ENCODE assay signal across 17 cellular contexts in the genomic region with DNA sequence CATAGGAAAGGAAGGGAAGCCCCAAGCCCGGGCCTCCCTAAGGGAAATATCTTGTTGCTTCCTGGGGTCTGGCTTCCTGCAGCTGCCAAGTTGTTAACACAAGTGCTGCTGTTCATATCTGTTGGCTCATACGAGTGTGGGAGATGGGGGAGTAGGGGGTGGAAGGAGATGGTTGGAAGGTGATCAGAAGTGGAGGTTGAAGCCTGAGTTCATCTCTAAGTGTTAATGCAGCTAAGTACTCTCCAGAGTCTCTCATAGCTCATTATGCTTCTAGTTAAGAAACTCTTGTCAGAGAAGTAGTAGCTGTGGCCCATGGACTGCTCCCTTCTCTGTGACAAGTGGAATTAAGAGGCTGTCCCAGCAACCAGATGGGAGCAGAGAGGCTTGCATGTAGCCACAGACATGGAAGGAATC.
A peak's percentile ranks its signal among the peaks of the same experiment; 100 is the strongest.
DNase-seq lines count a peak whose midpoint lies in the region; TF ChIP-seq lines count a peak whose summit lies in the region.
"Had no signal": no experiment of that assay in that cellular context is flagged by ENCODE, and none has a peak within 500 bp of the region (broad histone marks: within the 10 kb centered on the region; RNA-seq: fewer than 3 reads in every experiment).

No MANE protein-coding gene starts in this region.

- H3K4me1 ChIP-seq in esophagus squamous epithelium, result no peaks in the 10 kb centered on the region
- H3K4me1 ChIP-seq in CD8-positive, alpha-beta memory T cell (ENCODE audit: insufficient read depth, low read length), result no peaks in the 10 kb centered on the region

- intact Hi-C loops in esophagus squamous epithelium (cut with DNase I), result no loop called here

- POLR2A ChIA-PET in CD8-positive, alpha-beta memory T cell (lab: Charles Lee), result no interaction called here

- H3K4me1 Mint-ChIP-seq in endothelial cell (ENCODE audit: unreplicated experiment) (peaks cover 38% of the 10 kb centered on the region), osteocyte (ENCODE audit: unreplicated experiment) (peaks cover 2% of the 10 kb centered on the region)
- H3K4me1 Mint-ChIP-seq in CD8-positive, alpha-beta memory T cell, result no peaks in the 10 kb centered on the region
- H3K4me1 Mint-ChIP-seq: B cell had no signal

- H3K9me3 Mint-ChIP-seq in endothelial cell (ENCODE audit: unreplicated experiment), result no peaks in the 10 kb centered on the region
- H3K9me3 Mint-ChIP-seq in osteocyte (ENCODE audit: unreplicated experiment), result no peaks in the 10 kb centered on the region
- H3K9me3 Mint-ChIP-seq in CD8-positive, alpha-beta memory T cell, result peaks cover 0 to 17% (median 4%) of the 10 kb centered on the region in 5 donors
- H3K9me3 Mint-ChIP-seq: mesothelial cell of epicardium had no signal

- no peaks in the 10 kb centered on the region for H3K27me3 ChIP-seq in esophagus squamous epithelium
- no peaks in the 10 kb centered on the region for H3K27me3 ChIP-seq in CD8-positive, alpha-beta memory T cell (ENCODE audit: insufficient read depth, low read length, poor library complexity, severe bottlenecking)
- H3K27me3 ChIP-seq: body of pancreas, ovary had no signal

- H3K27ac ChIP-seq in esophagus squamous epithelium, result no peak overlapping the region
- no peak overlapping the region for H3K27ac ChIP-seq in CD8-positive, alpha-beta memory T cell (ENCODE audit: low read depth, low read length)
- H3K27ac ChIP-seq: body of pancreas, ovary, PC-9 had no signal

- WGBS in esophagus squamous epithelium, 2 donors, result 13 to 20% methylated on average over 2 of the region's 2 CpGs

- H3K9me3 ChIP-seq in esophagus squamous epithelium, result no peaks in the 10 kb centered on the region
- H3K9me3 ChIP-seq in CD8-positive, alpha-beta memory T cell (ENCODE audit: low read length), result no peaks in the 10 kb centered on the region
- H3K9me3 ChIP-seq: body of pancreas, ovary had no signal

- no peaks in the 10 kb centered on the region for H3K36me3 ChIP-seq in esophagus squamous epithelium
- H3K36me3 ChIP-seq in CD8-positive, alpha-beta memory T cell (ENCODE audit: insufficient read depth, low read length), result no peaks in the 10 kb centered on the region
- H3K36me3 ChIP-seq: ovary had no signal

- H3K27ac Mint-ChIP-seq in endothelial cell (ENCODE audit: unreplicated experiment), result peak overlapping the region; percentile 97
- no peak overlapping the region for H3K27ac Mint-ChIP-seq in osteocyte (ENCODE audit: unreplicated experiment)
- H3K27ac Mint-ChIP-seq in CD8-positive, alpha-beta memory T cell, result no peak overlapping the region
- H3K27ac Mint-ChIP-seq: B cell, mesothelial cell of epicardium had no signal

- H3K27me3 Mint-ChIP-seq in endothelial cell (ENCODE audit: unreplicated experiment), result no peaks in the 10 kb centered on the region
- H3K27me3 Mint-ChIP-seq in osteocyte (ENCODE audit: unreplicated experiment), result no peaks in the 10 kb centered on the region
- H3K27me3 Mint-ChIP-seq in CD8-positive, alpha-beta memory T cell, result no peaks in the 10 kb centered on the region
- H3K27me3 Mint-ChIP-seq: B cell had no signal

- TF ChIP-seq CTCF in endothelial cell (IDR thresholded peaks at IDR 0.05; ENCODE audit: unreplicated experiment), result no peak
- TF ChIP-seq CTCF in osteocyte (IDR thresholded peaks at IDR 0.05), result no peak
- TF ChIP-seq CTCF in esophagus squamous epithelium (IDR thresholded peaks at IDR 0.05), result no peak

- DNase-seq in DMS53 treated with DMSO at 0.1 percent for 48 hours (lab: John Stamatoyannopoulos, UW; ENCODE audit: unreplicated experiment), result peak; percentile 4
- DNase-seq in NCI-H2029 treated with DMSO at 0.1 percent for 48 hours (lab: John Stamatoyannopoulos, UW), result peak; percentile 85
- peak; percentile 47 for DNase-seq in endothelial cell (ENCODE audit: low spot score)
- no peak for DNase-seq in osteocyte (ENCODE audit: extremely low spot score, unreplicated experiment)
- no peak for DNase-seq in esophagus squamous epithelium (lab: John Stamatoyannopoulos, UW)
- no peak for DNase-seq in islet precursor cell
- no peak for DNase-seq in CD8-positive, alpha-beta memory T cell
- no peak for DNase-seq in GM19240 (ENCODE audit: insufficient read length, low spot score)
- DNase-seq: activated CD4-positive, CD25-positive, alpha-beta regulatory T cell; activated naive CD4-positive, alpha-beta T cell; NCI-H2171 treated with DMSO at 0.1 percent for 48 hours; PC-9; stimulated activated CD4-positive, alpha-beta T cell treated with anti-CD3 and anti-CD28 coated beads, Interleukin-15, amount 100 ng/mL, for 24 hours had no signal

- H3K4me3 ChIP-seq in esophagus squamous epithelium, result no peak overlapping the region
- no peak overlapping the region for H3K4me3 ChIP-seq in CD8-positive, alpha-beta memory T cell (ENCODE audit: low read length)
- H3K4me3 ChIP-seq: body of pancreas, ovary, PC-9 had no signal

- CTCF ChIA-PET in CD8-positive, alpha-beta memory T cell (lab: Charles Lee), result no interaction called here

- H3K36me3 Mint-ChIP-seq in endothelial cell (ENCODE audit: low read depth, unreplicated experiment) (no peaks in the 10 kb centered on the region), osteocyte (ENCODE audit: unreplicated experiment) (no peaks in the 10 kb centered on the region)
- H3K36me3 Mint-ChIP-seq in CD8-positive, alpha-beta memory T cell, result peaks cover 0 to 1% (median 0%) of the 10 kb centered on the region in 3 donors
- H3K36me3 Mint-ChIP-seq: mesothelial cell of epicardium had no signal

- H3K4me3 Mint-ChIP-seq in endothelial cell (ENCODE audit: unreplicated experiment), result no peak overlapping the region
- peak overlapping the region; percentile 30 for H3K4me3 Mint-ChIP-seq in osteocyte (ENCODE audit: unreplicated experiment)
- no peak overlapping the region for H3K4me3 Mint-ChIP-seq in CD8-positive, alpha-beta memory T cell
- H3K4me3 Mint-ChIP-seq: B cell, mesothelial cell of epicardium had no signal

- no peak for TF ChIP-seq POLR2A in esophagus squamous epithelium (IDR thresholded peaks at IDR 0.05)

Comparison
In these comparisons a context has a peak if more than half of its experiments do, and no peak if none do; other contexts are left out.
1. DNase-seq: peak in DMS53 treated with DMSO at 0.1 percent for 48 hours (single experiment), NCI-H2029 treated with DMSO at 0.1 percent for 48 hours (single experiment) and endothelial cell (single experiment); none in osteocyte (single experiment), esophagus squamous epithelium (single experiment), islet precursor cell (single experiment), CD8-positive, alpha-beta memory T cell (0 of 5) and GM19240 (single experiment).